ENCODE assay signal across 34 cellular contexts in genomic region chr2:137194111-137194510, GRCh38.
"Had no signal": no experiment of that assay in that cellular context is flagged by ENCODE, and none has a peak within 500 bp of the region (broad histone marks: within the 10 kb centered on the region; RNA-seq: fewer than 3 reads in every experiment).

No MANE protein-coding gene starts in this region.

- H3K27ac Mint-ChIP-seq: immature natural killer cell; mesothelial cell of epicardium; natural killer cell; nephron progenitor cell; neural progenitor cell; stimulated activated naive B cell treated with anti-CD40 and anti-IgM and Interleukin-4, amounts not matched to agents 10 μg/mL and 1 μg/mL and 100 μg/mL, for 72 hours had no signal

- H3K4me2 ChIP-seq: neural progenitor cell had no signal

- H3K9ac ChIP-seq: neural progenitor cell had no signal

- H3K4me1 Mint-ChIP-seq: immature natural killer cell; mesothelial cell of epicardium; naive B cell; natural killer cell; neural progenitor cell; stimulated activated naive B cell treated with anti-CD40 and anti-IgM and Interleukin-4, amounts not matched to agents 10 μg/mL and 1 μg/mL and 100 μg/mL, for 72 hours had no signal

- H3K9me3 ChIP-seq: left lung, lower lobe of right lung, neutrophil, pancreas, prostate gland, testis, thyroid gland, transverse colon, upper lobe of left lung, vagina had no signal

- H3K36me3 ChIP-seq: left lung, lower lobe of right lung, neural progenitor cell, neutrophil, pancreas, prostate gland, stomach, thyroid gland, transverse colon, upper lobe of left lung, vagina had no signal

- H3K4me3 Mint-ChIP-seq: immature natural killer cell; mesothelial cell of epicardium; naive B cell; natural killer cell; nephron progenitor cell; neural progenitor cell; stimulated activated naive B cell treated with anti-CD40 and anti-IgM and Interleukin-4, amounts not matched to agents 10 μg/mL and 1 μg/mL and 100 μg/mL, for 72 hours had no signal

- H3K4me1 ChIP-seq: left lung, lower lobe of right lung, neural progenitor cell, pancreas, prostate gland, stomach, testis, thyroid gland, transverse colon, upper lobe of left lung, vagina had no signal

- H3K27me3 ChIP-seq: left lung, neural progenitor cell, neutrophil, stomach, testis, thyroid gland, transverse colon, upper lobe of left lung, vagina had no signal

- H3K36me3 Mint-ChIP-seq: immature natural killer cell; mesothelial cell of epicardium; naive B cell; neural progenitor cell; stimulated activated naive B cell treated with anti-CD40 and anti-IgM and Interleukin-4, amounts not matched to agents 10 μg/mL and 1 μg/mL and 100 μg/mL, for 72 hours had no signal

- H3K9me3 Mint-ChIP-seq: mesothelial cell of epicardium; nephron progenitor cell; neural progenitor cell; stimulated activated naive B cell treated with anti-CD40 and anti-IgM and Interleukin-4, amounts not matched to agents 10 μg/mL and 1 μg/mL and 100 μg/mL, for 72 hours had no signal

- DNase-seq: hippocampal formation; immature natural killer cell; kidney; left colon; left lung; lower lobe of right lung; mammary epithelial cell; mesendoderm; naive B cell; natural killer cell; nephron progenitor cell; occipital lobe; pancreas; posterior cingulate gyrus; retina; right cardiac atrium; stimulated activated CD4-positive, alpha-beta T cell treated with anti-CD3 and anti-CD28 coated beads, Interleukin-12 subunit alpha, Interleukin-12 subunit beta, amount 100 ng/mL, for 4 hours; stimulated activated CD4-positive, alpha-beta T cell treated with anti-CD3 and anti-CD28 coated beads, Interleukin-15, amount 100 ng/mL, for 24 hours; stimulated activated CD4-positive, alpha-beta T cell treated with anti-CD3 and anti-CD28 coated beads, Interleukin-2, amount 100 ng/mL, for 24 hours; stimulated activated CD4-positive, alpha-beta T cell treated with anti-CD3 and anti-CD28 coated beads, Interleukin-4, amount 100 ng/mL, for 1 hour; stimulated activated naive B cell treated with anti-CD40 and anti-IgM and Interleukin-4, amounts not matched to agents 10 μg/mL and 1 μg/mL and 100 μg/mL, for 72 hours; stimulated activated naive CD8-positive, alpha-beta T cell treated with anti-CD3 and anti-CD28 coated beads, Interleukin-15, Interleukin-2, amounts not matched to agents 100 U/mL and 50 U/mL, for 24 hours; stomach; testis; thyroid gland; transverse colon; upper lobe of left lung had no signal

- H2AFZ ChIP-seq: neural progenitor cell had no signal

- H3K27me3 Mint-ChIP-seq: naive B cell; stimulated activated naive B cell treated with anti-CD40 and anti-IgM and Interleukin-4, amounts not matched to agents 10 μg/mL and 1 μg/mL and 100 μg/mL, for 72 hours had no signal

- H3K4me3 ChIP-seq: left lung, lower lobe of right lung, neural progenitor cell, pancreas, prostate gland, skin epidermis, stomach, testis, thyroid gland, transverse colon, upper lobe of left lung, vagina had no signal

- ATAC-seq: left colon; left lung; lower lobe of right lung; natural killer cell; pancreas; right cardiac atrium; sciatic nerve; stimulated activated naive B cell treated with anti-CD40 and anti-IgM and Interleukin-4, amounts not matched to agents 10 μg/mL and 1 μg/mL and 100 μg/mL, for 72 hours; stimulated activated naive CD8-positive, alpha-beta T cell treated with anti-CD3 and anti-CD28 coated beads, Interleukin-15, Interleukin-2, amounts not matched to agents 100 U/mL and 50 U/mL, for 24 hours had no signal

- H3K27ac ChIP-seq: left lung, lower lobe of right lung, neural progenitor cell, neutrophil, pancreas, prostate gland, skin epidermis, stomach, testis, thyroid gland, transverse colon, upper lobe of left lung, vagina had no signal
